18 cellular contexts compared by ENCODE assay signal in genomic region chr20:48456361-48457184, GRCh38.
DNase-seq lines count a peak whose midpoint lies in the region; TF ChIP-seq lines count a peak whose summit lies in the region.
"Had no signal": no experiment of that assay in that cellular context is flagged by ENCODE, and none has a peak within 500 bp of the region (broad histone marks: within the 10 kb centered on the region; RNA-seq: fewer than 3 reads in every experiment).

No MANE protein-coding gene starts in this region.

- H3K27me3 ChIP-seq in ectodermal cell (ENCODE audit: control insufficient read depth, insufficient read depth, low read length, poor library complexity, severe bottlenecking) (peaks cover 74% of the 10 kb centered on the region), sigmoid colon (peaks cover 0 to 4% (median 3%) of the 10 kb centered on the region in 3 donors)

- H3K36me3 ChIP-seq in ectodermal cell (ENCODE audit: control insufficient read depth, insufficient read depth, low read length) (no peaks in the 10 kb centered on the region), sigmoid colon (no peaks in the 10 kb centered on the region)
- H3K36me3 ChIP-seq: tibial artery had no signal

- H3K27ac ChIP-seq in ectodermal cell (ENCODE audit: insufficient read depth, low read depth, low read length, poor library complexity, severe bottlenecking): peak overlapping the region; percentile 68
- H3K27ac ChIP-seq in sigmoid colon: no peak overlapping the region
- H3K27ac ChIP-seq: coronary artery, tibial artery had no signal

- 24 to 33% methylated on average over 7 to 8 of the region's 8 CpGs for WGBS in ectodermal cell, 2 experiments
- 62 to 65% methylated on average over 8 of the region's 8 CpGs for WGBS in sigmoid colon, 2 donors

- H3K4me3 ChIP-seq in ectodermal cell (ENCODE audit: insufficient read depth, low read depth, low read length) (no peak overlapping the region), sigmoid colon (no peak overlapping the region)
- H3K4me3 ChIP-seq: coronary artery, tibial artery had no signal

- no peak for TF ChIP-seq POLR2A in sigmoid colon (IDR thresholded peaks at IDR 0.05)

- DNase-seq in NCI-H187 (lab: John Stamatoyannopoulos, UW) (peak; percentile 7 to 47), NCI-H187 treated with DMSO at 0.1 percent for 48 hours (lab: John Stamatoyannopoulos, UW) (no peak), NCI-H1694 (lab: John Stamatoyannopoulos, UW) (peak; percentile 70), sigmoid colon (peak; percentile 21), NCI-H1436 (lab: John Stamatoyannopoulos, UW) (no peak), HCEC 1CT (no peak), HUDEP-2 (lab: John Stamatoyannopoulos, UW; ENCODE audit: unreplicated experiment in 76 of 76) (no peak)
- DNase-seq: activated CD4-positive, alpha-beta T cell treated with anti-CD3 and anti-CD28 coated beads, Interleukin-2, amount 10 ng/mL, durations not matched to agents 24 days and 14 days; activated naive CD4-positive, alpha-beta T cell treated with Interleukin-2 at 50 U/mL for 16 hours; CD4-positive, CD25-positive, alpha-beta regulatory T cell; Kasumi-1; NCI-H1436 treated with DMSO at 0.1 percent for 48 hours; occipital lobe; SHP77 treated with DMSO at 0.1 percent for 48 hours; stimulated activated CD4-positive, alpha-beta T cell treated with anti-CD3 and anti-CD28 coated beads, Interleukin-4, amount 100 ng/mL, for 24 hours had no signal

- intact Hi-C loops in sigmoid colon (cut with DNase I): no loop called here

- H3K9me3 ChIP-seq in ectodermal cell (ENCODE audit: control insufficient read depth, low read length) (no peaks in the 10 kb centered on the region), sigmoid colon (no peaks in the 10 kb centered on the region)
- H3K9me3 ChIP-seq: tibial artery had no signal

- H3K4me1 ChIP-seq in ectodermal cell (ENCODE audit: control insufficient read depth, insufficient read depth, low read length) (peaks cover 26% of the 10 kb centered on the region), sigmoid colon (no peaks in the 10 kb centered on the region)
- H3K4me1 ChIP-seq: tibial artery had no signal

- no peak for TF ChIP-seq EP300 in sigmoid colon (IDR thresholded peaks at IDR 0.05)

- no peak for TF ChIP-seq CTCF in sigmoid colon (IDR thresholded peaks at IDR 0.05)

Comparison
In these comparisons a context has a peak if more than half of its experiments do, and no peak if none do; other contexts are left out.
1. DNase-seq: peak in NCI-H187 (2 of 2), NCI-H1694 (single experiment) and sigmoid colon (single experiment); none in NCI-H187 treated with DMSO at 0.1 percent for 48 hours (single experiment), NCI-H1436 (single experiment), HCEC 1CT (single experiment) and HUDEP-2 (0 of 76).